1 cellular context compared by ENCODE assay signal in the genomic region with DNA sequence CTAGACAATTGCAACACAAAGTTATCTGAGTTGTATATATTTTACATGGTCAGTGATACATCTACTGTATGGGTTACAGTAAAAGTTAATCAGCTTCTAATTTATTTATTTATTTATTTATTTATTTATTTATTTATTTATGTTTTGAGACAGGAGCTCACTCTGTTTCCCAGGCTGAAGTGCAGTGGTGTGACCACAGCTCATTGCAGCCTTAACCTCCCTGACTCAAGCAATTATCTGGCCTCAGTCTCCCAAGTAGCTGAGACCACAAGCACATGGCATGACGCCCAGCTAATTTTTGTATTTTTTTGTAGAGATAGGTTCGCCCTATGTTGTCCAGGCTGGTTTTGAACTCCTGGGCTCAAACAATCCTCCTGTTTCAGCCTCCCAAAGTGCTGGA.
A peak's percentile ranks its signal among the peaks of the same experiment; 100 is the strongest.
TF ChIP-seq lines count a peak whose summit lies in the region.

No MANE protein-coding gene starts in this region.

TF ChIP-seq in HEK293, 187 proteins besides CTCF, POLR2A, EP300 and RAD21 (continued from another document and continues in another):
- TF ChIP-seq, protein P1, sequence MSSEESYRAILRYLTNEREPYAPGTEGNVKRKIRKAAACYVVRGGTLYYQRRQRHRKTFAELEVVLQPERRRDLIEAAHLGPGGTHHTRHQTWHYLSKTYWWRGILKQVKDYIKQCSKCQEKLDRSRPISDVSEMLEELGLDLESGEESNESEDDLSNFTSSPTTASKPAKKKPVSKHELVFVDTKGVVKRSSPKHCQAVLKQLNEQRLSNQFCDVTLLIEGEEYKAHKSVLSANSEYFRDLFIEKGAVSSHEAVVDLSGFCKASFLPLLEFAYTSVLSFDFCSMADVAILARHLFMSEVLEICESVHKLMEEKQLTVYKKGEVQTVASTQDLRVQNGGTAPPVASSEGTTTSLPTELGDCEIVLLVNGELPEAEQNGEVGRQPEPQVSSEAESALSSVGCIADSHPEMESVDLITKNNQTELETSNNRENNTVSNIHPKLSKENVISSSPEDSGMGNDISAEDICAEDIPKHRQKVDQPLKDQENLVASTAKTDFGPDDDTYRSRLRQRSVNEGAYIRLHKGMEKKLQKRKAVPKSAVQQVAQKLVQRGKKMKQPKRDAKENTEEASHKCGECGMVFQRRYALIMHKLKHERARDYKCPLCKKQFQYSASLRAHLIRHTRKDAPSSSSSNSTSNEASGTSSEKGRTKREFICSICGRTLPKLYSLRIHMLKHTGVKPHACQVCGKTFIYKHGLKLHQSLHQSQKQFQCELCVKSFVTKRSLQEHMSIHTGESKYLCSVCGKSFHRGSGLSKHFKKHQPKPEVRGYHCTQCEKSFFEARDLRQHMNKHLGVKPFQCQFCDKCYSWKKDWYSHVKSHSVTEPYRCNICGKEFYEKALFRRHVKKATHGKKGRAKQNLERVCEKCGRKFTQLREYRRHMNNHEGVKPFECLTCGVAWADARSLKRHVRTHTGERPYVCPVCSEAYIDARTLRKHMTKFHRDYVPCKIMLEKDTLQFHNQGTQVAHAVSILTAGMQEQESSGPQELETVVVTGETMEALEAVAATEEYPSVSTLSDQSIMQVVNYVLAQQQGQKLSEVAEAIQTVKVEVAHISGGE (tag by site-specific recombination; conservative IDR thresholded peaks at IDR 0.05; ENCODE audit: low read depth), result peak; percentile 76
- no peak for TF ChIP-seq KLF9 (tag by site-specific recombination; IDR thresholded peaks at IDR 0.05; ENCODE audit: low read depth)
- TF ChIP-seq, protein P2, sequence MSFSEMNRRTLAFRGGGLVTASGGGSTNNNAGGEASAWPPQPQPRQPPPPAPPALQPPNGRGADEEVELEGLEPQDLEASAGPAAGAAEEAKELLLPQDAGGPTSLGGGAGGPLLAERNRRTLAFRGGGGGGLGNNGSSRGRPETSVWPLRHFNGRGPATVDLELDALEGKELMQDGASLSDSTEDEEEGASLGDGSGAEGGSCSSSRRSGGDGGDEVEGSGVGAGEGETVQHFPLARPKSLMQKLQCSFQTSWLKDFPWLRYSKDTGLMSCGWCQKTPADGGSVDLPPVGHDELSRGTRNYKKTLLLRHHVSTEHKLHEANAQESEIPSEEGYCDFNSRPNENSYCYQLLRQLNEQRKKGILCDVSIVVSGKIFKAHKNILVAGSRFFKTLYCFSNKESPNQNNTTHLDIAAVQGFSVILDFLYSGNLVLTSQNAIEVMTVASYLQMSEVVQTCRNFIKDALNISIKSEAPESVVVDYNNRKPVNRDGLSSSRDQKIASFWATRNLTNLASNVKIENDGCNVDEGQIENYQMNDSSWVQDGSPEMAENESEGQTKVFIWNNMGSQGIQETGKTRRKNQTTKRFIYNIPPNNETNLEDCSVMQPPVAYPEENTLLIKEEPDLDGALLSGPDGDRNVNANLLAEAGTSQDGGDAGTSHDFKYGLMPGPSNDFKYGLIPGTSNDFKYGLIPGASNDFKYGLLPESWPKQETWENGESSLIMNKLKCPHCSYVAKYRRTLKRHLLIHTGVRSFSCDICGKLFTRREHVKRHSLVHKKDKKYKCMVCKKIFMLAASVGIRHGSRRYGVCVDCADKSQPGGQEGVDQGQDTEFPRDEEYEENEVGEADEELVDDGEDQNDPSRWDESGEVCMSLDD (tag by site-specific recombination; IDR thresholded peaks at IDR 0.05), result no peak
- TF ChIP-seq, protein P3, sequence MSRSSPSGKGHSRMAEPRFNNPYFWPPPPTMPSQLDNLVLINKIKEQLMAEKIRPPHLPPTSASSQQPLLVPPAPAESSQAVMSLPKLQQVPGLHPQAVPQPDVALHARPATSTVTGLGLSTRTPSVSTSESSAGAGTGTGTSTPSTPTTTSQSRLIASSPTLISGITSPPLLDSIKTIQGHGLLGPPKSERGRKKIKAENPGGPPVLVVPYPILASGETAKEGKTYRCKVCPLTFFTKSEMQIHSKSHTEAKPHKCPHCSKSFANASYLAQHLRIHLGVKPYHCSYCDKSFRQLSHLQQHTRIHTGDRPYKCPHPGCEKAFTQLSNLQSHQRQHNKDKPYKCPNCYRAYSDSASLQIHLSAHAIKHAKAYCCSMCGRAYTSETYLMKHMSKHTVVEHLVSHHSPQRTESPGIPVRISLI (tag by site-specific recombination; IDR thresholded peaks at IDR 0.05), result no peak
- TF ChIP-seq ZNF660 (tag by site-specific recombination; IDR thresholded peaks at IDR 0.05), result no peak
- TF ChIP-seq, protein P4, sequence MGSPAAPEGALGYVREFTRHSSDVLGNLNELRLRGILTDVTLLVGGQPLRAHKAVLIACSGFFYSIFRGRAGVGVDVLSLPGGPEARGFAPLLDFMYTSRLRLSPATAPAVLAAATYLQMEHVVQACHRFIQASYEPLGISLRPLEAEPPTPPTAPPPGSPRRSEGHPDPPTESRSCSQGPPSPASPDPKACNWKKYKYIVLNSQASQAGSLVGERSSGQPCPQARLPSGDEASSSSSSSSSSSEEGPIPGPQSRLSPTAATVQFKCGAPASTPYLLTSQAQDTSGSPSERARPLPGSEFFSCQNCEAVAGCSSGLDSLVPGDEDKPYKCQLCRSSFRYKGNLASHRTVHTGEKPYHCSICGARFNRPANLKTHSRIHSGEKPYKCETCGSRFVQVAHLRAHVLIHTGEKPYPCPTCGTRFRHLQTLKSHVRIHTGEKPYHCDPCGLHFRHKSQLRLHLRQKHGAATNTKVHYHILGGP (tag by site-specific recombination; IDR thresholded peaks at IDR 0.05), result no peak
- peak; percentile 55 for TF ChIP-seq ZNF629 (tag by site-specific recombination; IDR thresholded peaks at IDR 0.05)
- TF ChIP-seq, protein P5, sequence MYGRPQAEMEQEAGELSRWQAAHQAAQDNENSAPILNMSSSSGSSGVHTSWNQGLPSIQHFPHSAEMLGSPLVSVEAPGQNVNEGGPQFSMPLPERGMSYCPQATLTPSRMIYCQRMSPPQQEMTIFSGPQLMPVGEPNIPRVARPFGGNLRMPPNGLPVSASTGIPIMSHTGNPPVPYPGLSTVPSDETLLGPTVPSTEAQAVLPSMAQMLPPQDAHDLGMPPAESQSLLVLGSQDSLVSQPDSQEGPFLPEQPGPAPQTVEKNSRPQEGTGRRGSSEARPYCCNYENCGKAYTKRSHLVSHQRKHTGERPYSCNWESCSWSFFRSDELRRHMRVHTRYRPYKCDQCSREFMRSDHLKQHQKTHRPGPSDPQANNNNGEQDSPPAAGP (tag by site-specific recombination; IDR thresholded peaks at IDR 0.05), result no peak
- TF ChIP-seq ZBTB7A (tag by site-specific recombination; IDR thresholded peaks at IDR 0.05; ENCODE audit: low read depth), result no peak
- TF ChIP-seq, protein P6, sequence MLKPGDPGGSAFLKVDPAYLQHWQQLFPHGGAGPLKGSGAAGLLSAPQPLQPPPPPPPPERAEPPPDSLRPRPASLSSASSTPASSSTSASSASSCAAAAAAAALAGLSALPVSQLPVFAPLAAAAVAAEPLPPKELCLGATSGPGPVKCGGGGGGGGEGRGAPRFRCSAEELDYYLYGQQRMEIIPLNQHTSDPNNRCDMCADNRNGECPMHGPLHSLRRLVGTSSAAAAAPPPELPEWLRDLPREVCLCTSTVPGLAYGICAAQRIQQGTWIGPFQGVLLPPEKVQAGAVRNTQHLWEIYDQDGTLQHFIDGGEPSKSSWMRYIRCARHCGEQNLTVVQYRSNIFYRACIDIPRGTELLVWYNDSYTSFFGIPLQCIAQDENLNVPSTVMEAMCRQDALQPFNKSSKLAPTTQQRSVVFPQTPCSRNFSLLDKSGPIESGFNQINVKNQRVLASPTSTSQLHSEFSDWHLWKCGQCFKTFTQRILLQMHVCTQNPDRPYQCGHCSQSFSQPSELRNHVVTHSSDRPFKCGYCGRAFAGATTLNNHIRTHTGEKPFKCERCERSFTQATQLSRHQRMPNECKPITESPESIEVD (tag by site-specific recombination; IDR thresholded peaks at IDR 0.05), result no peak
- no peak for TF ChIP-seq ZNF544 (tag by site-specific recombination; IDR thresholded peaks at IDR 0.05)
- TF ChIP-seq ZNF140 (tag by site-specific recombination; IDR thresholded peaks at IDR 0.05), result peak; percentile 86
- TF ChIP-seq ZNF302 (tag by site-specific recombination; IDR thresholded peaks at IDR 0.05; ENCODE audit: low read depth), result no peak
- no peak for TF ChIP-seq ZNF701 (tag by site-specific recombination; IDR thresholded peaks at IDR 0.05)
- peak; percentile 89 for TF ChIP-seq ZNF558 (tag by site-specific recombination; IDR thresholded peaks at IDR 0.05)
- peak; percentile 88 for TF ChIP-seq ZNF555 (tag by site-specific recombination; conservative IDR thresholded peaks at IDR 0.05)
- TF ChIP-seq, protein P7, sequence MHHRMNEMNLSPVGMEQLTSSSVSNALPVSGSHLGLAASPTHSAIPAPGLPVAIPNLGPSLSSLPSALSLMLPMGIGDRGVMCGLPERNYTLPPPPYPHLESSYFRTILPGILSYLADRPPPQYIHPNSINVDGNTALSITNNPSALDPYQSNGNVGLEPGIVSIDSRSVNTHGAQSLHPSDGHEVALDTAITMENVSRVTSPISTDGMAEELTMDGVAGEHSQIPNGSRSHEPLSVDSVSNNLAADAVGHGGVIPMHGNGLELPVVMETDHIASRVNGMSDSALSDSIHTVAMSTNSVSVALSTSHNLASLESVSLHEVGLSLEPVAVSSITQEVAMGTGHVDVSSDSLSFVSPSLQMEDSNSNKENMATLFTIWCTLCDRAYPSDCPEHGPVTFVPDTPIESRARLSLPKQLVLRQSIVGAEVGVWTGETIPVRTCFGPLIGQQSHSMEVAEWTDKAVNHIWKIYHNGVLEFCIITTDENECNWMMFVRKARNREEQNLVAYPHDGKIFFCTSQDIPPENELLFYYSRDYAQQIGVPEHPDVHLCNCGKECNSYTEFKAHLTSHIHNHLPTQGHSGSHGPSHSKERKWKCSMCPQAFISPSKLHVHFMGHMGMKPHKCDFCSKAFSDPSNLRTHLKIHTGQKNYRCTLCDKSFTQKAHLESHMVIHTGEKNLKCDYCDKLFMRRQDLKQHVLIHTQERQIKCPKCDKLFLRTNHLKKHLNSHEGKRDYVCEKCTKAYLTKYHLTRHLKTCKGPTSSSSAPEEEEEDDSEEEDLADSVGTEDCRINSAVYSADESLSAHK (tag by site-specific recombination; IDR thresholded peaks at IDR 0.05), result no peak
- no peak for TF ChIP-seq GLIS2 (tag by site-specific recombination; IDR thresholded peaks at IDR 0.05)
- TF ChIP-seq ZBTB21 (tag by site-specific recombination; IDR thresholded peaks at IDR 0.05), result peak; percentile 69
- no peak for TF ChIP-seq ZNF146 (tag by site-specific recombination; IDR thresholded peaks at IDR 0.05)
- TF ChIP-seq ZNF623 (tag by site-specific recombination; IDR thresholded peaks at IDR 0.05), result peak; percentile 82
- TF ChIP-seq YY2 (tag by site-specific recombination; IDR thresholded peaks at IDR 0.05), result no peak
- no peak for TF ChIP-seq MYNN (tag by site-specific recombination; IDR thresholded peaks at IDR 0.05; ENCODE audit: borderline replicate concordance)
- TF ChIP-seq, protein P8, sequence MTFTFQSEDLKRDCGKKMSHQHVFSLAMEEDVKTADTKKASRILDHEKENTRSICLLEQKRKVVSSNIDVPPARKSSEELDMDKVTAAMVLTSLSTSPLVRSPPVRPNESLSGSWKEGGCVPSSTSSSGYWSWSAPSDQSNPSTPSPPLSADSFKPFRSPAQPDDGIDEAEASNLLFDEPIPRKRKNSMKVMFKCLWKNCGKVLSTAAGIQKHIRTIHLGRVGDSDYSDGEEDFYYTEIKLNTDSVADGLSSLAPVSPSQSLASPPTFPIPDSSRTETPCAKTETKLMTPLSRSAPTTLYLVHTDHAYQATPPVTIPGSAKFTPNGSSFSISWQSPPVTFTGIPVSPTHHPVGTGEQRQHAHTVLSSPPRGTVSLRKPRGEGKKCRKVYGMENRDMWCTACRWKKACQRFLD (tag by site-specific recombination; IDR thresholded peaks at IDR 0.05), result peak; percentile 60; the same call in 1 of the 2 replicates
- no peak for TF ChIP-seq KLF8 (tag by site-specific recombination; IDR thresholded peaks at IDR 0.05)
- TF ChIP-seq ZNF791 (tag by site-specific recombination; IDR thresholded peaks at IDR 0.05), result peak; percentile 75; the same call in 1 of the 2 replicates
- no peak for TF ChIP-seq ZNF76 (tag by site-specific recombination; IDR thresholded peaks at IDR 0.05; ENCODE audit: borderline replicate concordance, low read depth)
- no peak for TF ChIP-seq KLF10 (tag by site-specific recombination; IDR thresholded peaks at IDR 0.05)
- TF ChIP-seq ZNF707 (tag by site-specific recombination; IDR thresholded peaks at IDR 0.05), result no peak
- peak; percentile 89 for TF ChIP-seq ZNF560 (tag by site-specific recombination; IDR thresholded peaks at IDR 0.05; ENCODE audit: borderline replicate concordance)
- TF ChIP-seq, protein P9, sequence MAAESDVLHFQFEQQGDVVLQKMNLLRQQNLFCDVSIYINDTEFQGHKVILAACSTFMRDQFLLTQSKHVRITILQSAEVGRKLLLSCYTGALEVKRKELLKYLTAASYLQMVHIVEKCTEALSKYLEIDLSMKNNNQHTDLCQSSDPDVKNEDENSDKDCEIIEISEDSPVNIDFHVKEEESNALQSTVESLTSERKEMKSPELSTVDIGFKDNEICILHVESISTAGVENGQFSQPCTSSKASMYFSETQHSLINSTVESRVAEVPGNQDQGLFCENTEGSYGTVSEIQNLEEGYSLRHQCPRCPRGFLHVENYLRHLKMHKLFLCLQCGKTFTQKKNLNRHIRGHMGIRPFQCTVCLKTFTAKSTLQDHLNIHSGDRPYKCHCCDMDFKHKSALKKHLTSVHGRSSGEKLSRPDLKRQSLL (tag by site-specific recombination; IDR thresholded peaks at IDR 0.05), result no peak
- TF ChIP-seq, protein P10, sequence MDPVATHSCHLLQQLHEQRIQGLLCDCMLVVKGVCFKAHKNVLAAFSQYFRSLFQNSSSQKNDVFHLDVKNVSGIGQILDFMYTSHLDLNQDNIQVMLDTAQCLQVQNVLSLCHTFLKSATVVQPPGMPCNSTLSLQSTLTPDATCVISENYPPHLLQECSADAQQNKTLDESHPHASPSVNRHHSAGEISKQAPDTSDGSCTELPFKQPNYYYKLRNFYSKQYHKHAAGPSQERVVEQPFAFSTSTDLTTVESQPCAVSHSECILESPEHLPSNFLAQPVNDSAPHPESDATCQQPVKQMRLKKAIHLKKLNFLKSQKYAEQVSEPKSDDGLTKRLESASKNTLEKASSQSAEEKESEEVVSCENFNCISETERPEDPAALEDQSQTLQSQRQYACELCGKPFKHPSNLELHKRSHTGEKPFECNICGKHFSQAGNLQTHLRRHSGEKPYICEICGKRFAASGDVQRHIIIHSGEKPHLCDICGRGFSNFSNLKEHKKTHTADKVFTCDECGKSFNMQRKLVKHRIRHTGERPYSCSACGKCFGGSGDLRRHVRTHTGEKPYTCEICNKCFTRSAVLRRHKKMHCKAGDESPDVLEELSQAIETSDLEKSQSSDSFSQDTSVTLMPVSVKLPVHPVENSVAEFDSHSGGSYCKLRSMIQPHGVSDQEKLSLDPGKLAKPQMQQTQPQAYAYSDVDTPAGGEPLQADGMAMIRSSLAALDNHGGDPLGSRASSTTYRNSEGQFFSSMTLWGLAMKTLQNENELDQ (tag by site-specific recombination; IDR thresholded peaks at IDR 0.05; ENCODE audit: low read depth), result no peak
- TF ChIP-seq, protein P11, sequence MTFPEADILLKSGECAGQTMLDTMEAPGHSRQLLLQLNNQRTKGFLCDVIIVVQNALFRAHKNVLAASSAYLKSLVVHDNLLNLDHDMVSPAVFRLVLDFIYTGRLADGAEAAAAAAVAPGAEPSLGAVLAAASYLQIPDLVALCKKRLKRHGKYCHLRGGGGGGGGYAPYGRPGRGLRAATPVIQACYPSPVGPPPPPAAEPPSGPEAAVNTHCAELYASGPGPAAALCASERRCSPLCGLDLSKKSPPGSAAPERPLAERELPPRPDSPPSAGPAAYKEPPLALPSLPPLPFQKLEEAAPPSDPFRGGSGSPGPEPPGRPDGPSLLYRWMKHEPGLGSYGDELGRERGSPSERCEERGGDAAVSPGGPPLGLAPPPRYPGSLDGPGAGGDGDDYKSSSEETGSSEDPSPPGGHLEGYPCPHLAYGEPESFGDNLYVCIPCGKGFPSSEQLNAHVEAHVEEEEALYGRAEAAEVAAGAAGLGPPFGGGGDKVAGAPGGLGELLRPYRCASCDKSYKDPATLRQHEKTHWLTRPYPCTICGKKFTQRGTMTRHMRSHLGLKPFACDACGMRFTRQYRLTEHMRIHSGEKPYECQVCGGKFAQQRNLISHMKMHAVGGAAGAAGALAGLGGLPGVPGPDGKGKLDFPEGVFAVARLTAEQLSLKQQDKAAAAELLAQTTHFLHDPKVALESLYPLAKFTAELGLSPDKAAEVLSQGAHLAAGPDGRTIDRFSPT (tag by site-specific recombination; IDR thresholded peaks at IDR 0.05), result no peak
- TF ChIP-seq ZNF837 (tag by site-specific recombination; IDR thresholded peaks at IDR 0.05), result no peak
